Comparison of ENCODE assay signal across 8 cellular contexts in genomic region chr9:14992516-14992915, GRCh38.
DNase-seq lines count a peak whose midpoint lies in the region; ATAC-seq, FAIRE-seq and TF ChIP-seq lines count a peak whose summit lies in the region.

No MANE protein-coding gene starts in this region.

- no peak for TF ChIP-seq RAD21 in A549 (conservative IDR thresholded peaks at IDR 0.05 in 1 of 2, IDR thresholded peaks at IDR 0.05 in 1 of 2)

- no peak overlapping the region for H3K27ac ChIP-seq in A549
- H3K27ac ChIP-seq in ascending aorta: no peak overlapping the region
- H3K27ac ChIP-seq in naive thymus-derived CD4-positive, alpha-beta T cell (ENCODE audit: low read depth, low read length): peak overlapping the region; percentile 9

- no peaks in the 10 kb centered on the region for H3K27me3 ChIP-seq in ascending aorta
- H3K27me3 ChIP-seq in naive thymus-derived CD4-positive, alpha-beta T cell (ENCODE audit: control insufficient read depth in 2 of 2, insufficient read depth in 2 of 2, low read length in 2 of 2): no peaks in the 10 kb centered on the region

- peak overlapping the region; percentile 79 to 92 (median 86) for H3K4me3 Mint-ChIP-seq in naive thymus-derived CD4-positive, alpha-beta T cell

- 90% methylated on average over 5 of the region's 5 CpGs for WGBS in A549 (ENCODE audit: missing lambda C conversion rate)

- no peak for TF ChIP-seq EP300 in A549 (IDR thresholded peaks at IDR 0.05)

- peaks cover 0 to 9% (median 0%) of the 10 kb centered on the region in 5 donors for H3K36me3 Mint-ChIP-seq in naive thymus-derived CD4-positive, alpha-beta T cell

- TF ChIP-seq POLR2A in A549 (IDR thresholded peaks at IDR 0.05; ENCODE audit: low read length) (no peak), H54 (IDR thresholded peaks at IDR 0.05; ENCODE audit: low read depth, low read length) (no peak)

- H3K27me3 Mint-ChIP-seq in naive thymus-derived CD4-positive, alpha-beta T cell: peaks cover 0 to 3% (median 0%) of the 10 kb centered on the region in 5 donors

- intact Hi-C loops in ascending aorta (cut with DNase I): loop anchor here (10.0 kb wide), 1 partner anchor 88 kb away; no protein-coding TSS in a partner anchor
- intact Hi-C loops in naive thymus-derived CD4-positive, alpha-beta T cell (cut with micrococcal nuclease): loop anchor here (2.0 to 10.0 kb wide), 3 partner anchors 312 to 668 kb away; partner anchors contain the start of genes CCDC171 (in 1 of the 2) and TTC39B (in 1 of the 2)

- POLR2A ChIA-PET in A549 (lab: Yijun Ruan, JAX): no interaction called here
- POLR2A ChIA-PET in naive thymus-derived CD4-positive, alpha-beta T cell (lab: Charles Lee): no interaction called here

- H3K36me3 ChIP-seq in ascending aorta: no peaks in the 10 kb centered on the region
- no peaks in the 10 kb centered on the region for H3K36me3 ChIP-seq in naive thymus-derived CD4-positive, alpha-beta T cell (ENCODE audit: control insufficient read depth in 2 of 3, insufficient read depth in 3 of 3, low read length in 3 of 3)

- peaks cover 0 to 7% (median 0%) of the 10 kb centered on the region in 11 donors for H3K9me3 Mint-ChIP-seq in naive thymus-derived CD4-positive, alpha-beta T cell

- H3K4me1 Mint-ChIP-seq in naive thymus-derived CD4-positive, alpha-beta T cell: peaks cover 34 to 49% (median 45%) of the 10 kb centered on the region in 7 donors

- H3K4me2 ChIP-seq in A549: peak overlapping the region; percentile 82; the same call in 2 of the 3 replicates

- H3K4me3 ChIP-seq in A549: peak overlapping the region; percentile 52; the same call in 2 of the 3 replicates
- peak overlapping the region; percentile 51 to 65 for H3K4me3 ChIP-seq in ascending aorta
- peak overlapping the region; percentile 45 for H3K4me3 ChIP-seq in naive thymus-derived CD4-positive, alpha-beta T cell (ENCODE audit: low read length)

- no peak for FAIRE-seq in A549 (lab: Jason Lieb, UNC)
- FAIRE-seq in H54 (lab: Jason Lieb, UNC): peak; percentile 70

- ATAC-seq in A549 (no peak), GM21381 (IDR thresholded peaks at IDR 0.05; ENCODE audit: unreplicated experiment) (no peak), HG02870 (IDR thresholded peaks at IDR 0.05; ENCODE audit: unreplicated experiment) (no peak)
- ATAC-seq in naive thymus-derived CD4-positive, alpha-beta T cell: no peak

- CTCF ChIA-PET in A549 (lab: Yijun Ruan, JAX): no interaction called here
- CTCF ChIA-PET in naive thymus-derived CD4-positive, alpha-beta T cell (lab: Charles Lee): no interaction called here

- TF ChIP-seq CTCF in A549 (IDR thresholded peaks at IDR 0.05) (no peak), ascending aorta (IDR thresholded peaks at IDR 0.05) (no peak)

- DNase-seq in A549 (ENCODE audit: low read depth in 1 of 2, low spot score in 1 of 2) (no peak), H54 (ENCODE audit: insufficient read length, low spot score) (no peak), ascending aorta (ENCODE audit: low spot score in 2 of 2) (no peak), dermis blood vessel endothelial cell (no peak), NCI-H446 treated with DMSO at 0.1 percent for 48 hours (lab: John Stamatoyannopoulos, UW) (no peak)
- peak in 1 of 9 donors; percentile 1 for DNase-seq in naive thymus-derived CD4-positive, alpha-beta T cell

- peaks cover 16% of the 10 kb centered on the region; the same call in 2 of the 3 replicates for H3K9me3 ChIP-seq in A549
- no peaks in the 10 kb centered on the region for H3K9me3 ChIP-seq in ascending aorta
- no peaks in the 10 kb centered on the region for H3K9me3 ChIP-seq in naive thymus-derived CD4-positive, alpha-beta T cell (ENCODE audit: control insufficient read depth in 2 of 3, low read length in 3 of 3)

- H3K27ac Mint-ChIP-seq in naive thymus-derived CD4-positive, alpha-beta T cell: peak overlapping the region; percentile 75 to 94 (median 81)

- no peaks in the 10 kb centered on the region for H3K4me1 ChIP-seq in A549
- H3K4me1 ChIP-seq in ascending aorta: no peaks in the 10 kb centered on the region
- peaks cover 14 to 18% of the 10 kb centered on the region in 2 donors for H3K4me1 ChIP-seq in naive thymus-derived CD4-positive, alpha-beta T cell (ENCODE audit: control insufficient read depth in 2 of 2, insufficient read depth in 2 of 2, low read length in 2 of 2)

TF ChIP-seq in A549, 52 proteins besides CTCF, POLR2A, EP300 and RAD21:
- TF ChIP-seq HDAC2 (IDR thresholded peaks at IDR 0.05) (no peak), KDM1A (IDR thresholded peaks at IDR 0.05; ENCODE audit: low read depth) (no peak), E2F6 (IDR thresholded peaks at IDR 0.05; ENCODE audit: borderline replicate concordance, low read depth) (no peak), JUN (IDR thresholded peaks at IDR 0.05) (no peak), POLR2AphosphoS2 (conservative IDR thresholded peaks at IDR 0.05; ENCODE audit: low read length) (no peak), ESRRA (IDR thresholded peaks at IDR 0.05; ENCODE audit: borderline replicate concordance, low read length) (no peak), MAX (IDR thresholded peaks at IDR 0.05) (no peak), NR3C1 (IDR thresholded peaks at IDR 0.05) (no peak), CBX2 (IDR thresholded peaks at IDR 0.05; ENCODE audit: borderline replicate concordance, low read depth) (no peak), HOXB5 (CRISPR knock-in tag; IDR thresholded peaks at IDR 0.05) (no peak), RCOR1 (IDR thresholded peaks at IDR 0.05; ENCODE audit: low read depth, low read length) (no peak), ZSCAN20 (CRISPR knock-in tag; IDR thresholded peaks at IDR 0.05) (no peak), ATOH8 (CRISPR knock-in tag; IDR thresholded peaks at IDR 0.05; ENCODE audit: low read depth) (no peak), ZFP36 (IDR thresholded peaks at IDR 0.05; ENCODE audit: borderline replicate concordance, partially characterized antibody) (no peak)
TF ChIP-seq in A549: peak in this region for 0.
